24 cellular contexts compared by ENCODE assay signal in genomic region chr22:37708580-37709444, GRCh38. TPM values are rescaled to one million over a fixed set of nuclear protein-coding genes. Genes with fewer than 3 reads are reported as not detected.
A peak's percentile ranks its signal among the peaks of the same experiment; 100 is the strongest.
DNase-seq lines count a peak whose midpoint lies in the region; ATAC-seq, FAIRE-seq and TF ChIP-seq lines count a peak whose summit lies in the region.
"Had no signal": no experiment of that assay in that cellular context is flagged by ENCODE, and none has a peak within 500 bp of the region (broad histone marks: within the 10 kb centered on the region; RNA-seq: fewer than 3 reads in every experiment).

No MANE protein-coding gene starts in this region.

- dilution Hi-C loops in endothelial cell of umbilical vein (cut with MboI; ENCODE audit: extremely low pct_ligation_motif_present, low sequenced_read_pairs), result no loop called here

- H3K9me3 ChIP-seq in right atrium auricular region (no peaks in the 10 kb centered on the region), endothelial cell of umbilical vein (replicated peaks; ENCODE audit: control insufficient read depth, insufficient read depth, low read length) (no peaks in the 10 kb centered on the region), lower lobe of right lung (no peaks in the 10 kb centered on the region), mesenchymal stem cell (ENCODE audit: control insufficient read depth, low read length) (no peaks in the 10 kb centered on the region)
- H3K9me3 ChIP-seq: A549, BLaER1, testis had no signal

- no TSS peak for BruUV-seq in endothelial cell of umbilical vein (replicated peaks; lab: Mats Ljungman, UMichigan)

- no peak for FAIRE-seq in endothelial cell of umbilical vein (lab: Jason Lieb, UNC)
- FAIRE-seq: A549, colon, GM12891 had no signal

- no peak overlapping the region for H2BK120ac ChIP-seq in mesenchymal stem cell (ENCODE audit: low read depth, low read length)

- no peaks in the 10 kb centered on the region for H4K20me1 ChIP-seq in endothelial cell of umbilical vein (replicated peaks; ENCODE audit: control insufficient read depth, extremely low read depth, insufficient read depth, low read length)
- H4K20me1 ChIP-seq: BLaER1 had no signal

- H3K23ac ChIP-seq in mesenchymal stem cell (ENCODE audit: low read length in 2 of 2), result no peak overlapping the region

- no peak overlapping the region for H2AK5ac ChIP-seq in mesenchymal stem cell (ENCODE audit: low read length, severe bottlenecking)

- no peak overlapping the region for H3K4ac ChIP-seq in mesenchymal stem cell (ENCODE audit: low read depth in 1 of 2, low read length in 2 of 2)

- no peak overlapping the region for H3K14ac ChIP-seq in mesenchymal stem cell (ENCODE audit: low read length in 2 of 2)

- H3K9ac ChIP-seq in endothelial cell of umbilical vein (replicated peaks; ENCODE audit: extremely low read depth, insufficient read depth, low read length) (no peak overlapping the region), mesenchymal stem cell (ENCODE audit: low read length) (no peak overlapping the region)
- H3K9ac ChIP-seq: BLaER1 had no signal

- no peak overlapping the region for H4K8ac ChIP-seq in mesenchymal stem cell (ENCODE audit: low read length)

- POLR2A ChIA-PET in endothelial cell of umbilical vein (lab: Charles Lee), result no interaction called here

- H3K18ac ChIP-seq in mesenchymal stem cell (ENCODE audit: low read depth in 1 of 2, low read length in 2 of 2), result no peak overlapping the region

- H2AFZ ChIP-seq in endothelial cell of umbilical vein (ENCODE audit: low read depth, low read length) (peak overlapping the region; percentile 3), mesenchymal stem cell (ENCODE audit: low read depth, low read length) (no peak overlapping the region)

- no peak for TF ChIP-seq POLR2A in endothelial cell of umbilical vein (IDR thresholded peaks at IDR 0.05; ENCODE audit: low read depth, low read length)

- no peaks in the 10 kb centered on the region for H3K27me3 Mint-ChIP-seq in activated CD8-positive, alpha-beta memory T cell treated with anti-CD3 and anti-CD28 coated beads, Interleukin-2, amount 10 ng/mL, durations not matched to agents 7 days and 5 days
- H3K27me3 Mint-ChIP-seq in immature natural killer cell (ENCODE audit: low read depth in 3 of 3), result peaks cover 0 to 2% (median 2%) of the 10 kb centered on the region in 3 donors
- H3K27me3 Mint-ChIP-seq: activated naive CD8-positive, alpha-beta T cell; naive B cell; progenitor cell of endocrine pancreas had no signal

- no peaks in the 10 kb centered on the region for H3K4me1 Mint-ChIP-seq in activated CD8-positive, alpha-beta memory T cell treated with anti-CD3 and anti-CD28 coated beads, Interleukin-2, amount 10 ng/mL, durations not matched to agents 7 days and 5 days
- H3K4me1 Mint-ChIP-seq in immature natural killer cell, result peaks cover 0 to 1% of the 10 kb centered on the region in 2 donors

- no peaks in the 10 kb centered on the region for H3K36me3 ChIP-seq in right atrium auricular region
- no peaks in the 10 kb centered on the region for H3K36me3 ChIP-seq in endothelial cell of umbilical vein (ENCODE audit: control insufficient read depth in 2 of 2, extremely low read depth in 1 of 2, insufficient read depth in 2 of 2, low read length in 2 of 2)
- no peaks in the 10 kb centered on the region for H3K36me3 ChIP-seq in lower lobe of right lung
- peaks cover 0 to 18% of the 10 kb centered on the region in 2 experiments for H3K36me3 ChIP-seq in mesenchymal stem cell (ENCODE audit: control insufficient read depth in 1 of 2, insufficient read depth in 2 of 2, low read depth in 1 of 2, low read length in 2 of 2)

- no peaks in the 10 kb centered on the region for H3K4me1 ChIP-seq in right atrium auricular region
- peaks cover 5% of the 10 kb centered on the region for H3K4me1 ChIP-seq in endothelial cell of umbilical vein (ENCODE audit: control insufficient read depth, extremely low read depth, insufficient read depth, low read length)
- H3K4me1 ChIP-seq in lower lobe of right lung, result peaks cover 5% of the 10 kb centered on the region
- no peaks in the 10 kb centered on the region for H3K4me1 ChIP-seq in mesenchymal stem cell (ENCODE audit: control insufficient read depth, insufficient read depth, low read depth, low read length)
- H3K4me1 ChIP-seq: A549, testis had no signal

- H2BK15ac ChIP-seq in mesenchymal stem cell (ENCODE audit: low read depth, poor library complexity, severe bottlenecking), result no peak overlapping the region

- H3K79me1 ChIP-seq in mesenchymal stem cell (replicated peaks; ENCODE audit: low read length, poor library complexity, severe bottlenecking), result no peaks in the 10 kb centered on the region

- no peaks in the 10 kb centered on the region for H3K27me3 ChIP-seq in right atrium auricular region
- H3K27me3 ChIP-seq in endothelial cell of umbilical vein (ENCODE audit: control insufficient read depth in 2 of 2, insufficient read depth in 2 of 2, low read length in 2 of 2), result no peaks in the 10 kb centered on the region
- no peaks in the 10 kb centered on the region for H3K27me3 ChIP-seq in lower lobe of right lung (ENCODE audit: low read depth)
- H3K27me3 ChIP-seq in mesenchymal stem cell (ENCODE audit: control insufficient read depth in 1 of 2, insufficient read depth in 1 of 2, low read length in 2 of 2), result no peaks in the 10 kb centered on the region
- H3K27me3 ChIP-seq: BLaER1, testis had no signal

- ATAC-seq in lower lobe of right lung, result peak; percentile 49 to 50
- ATAC-seq in HG02973 (IDR thresholded peaks at IDR 0.05; ENCODE audit: unreplicated experiment), result no peak
- ATAC-seq in activated CD8-positive, alpha-beta memory T cell treated with anti-CD3 and anti-CD28 coated beads, Interleukin-2, amount 10 ng/mL, durations not matched to agents 7 days and 5 days, result no peak
- ATAC-seq: A549; activated CD8-positive, alpha-beta T cell treated with anti-CD3 and anti-CD28 coated beads, Interleukin-2, amount 10 ng/mL, durations not matched to agents 7 days and 5 days had no signal

- no peaks in the 10 kb centered on the region for H3K36me3 Mint-ChIP-seq in activated CD8-positive, alpha-beta memory T cell treated with anti-CD3 and anti-CD28 coated beads, Interleukin-2, amount 10 ng/mL, durations not matched to agents 7 days and 5 days
- peaks cover 0 to 4% (median 0%) of the 10 kb centered on the region in 3 donors for H3K36me3 Mint-ChIP-seq in immature natural killer cell

- H2BK5ac ChIP-seq in mesenchymal stem cell (ENCODE audit: low read depth, low read length, poor library complexity, severe bottlenecking), result no peak overlapping the region

- H3K4me3 ChIP-seq in right atrium auricular region, result no peak overlapping the region
- H3K4me3 ChIP-seq in endothelial cell of umbilical vein (replicated peaks in 1 of 3; ENCODE audit: insufficient read depth in 1 of 3, low read depth in 1 of 3, low read length in 3 of 3), result no peak overlapping the region
- no peak overlapping the region for H3K4me3 ChIP-seq in lower lobe of right lung
- H3K4me3 ChIP-seq in mesenchymal stem cell (ENCODE audit: insufficient read depth in 1 of 2, low read depth in 1 of 2, low read length in 2 of 2), result no peak overlapping the region
- H3K4me3 ChIP-seq: A549, BLaER1, testis had no signal

- DNase-seq in cardiac septum (ENCODE audit: low spot score) (peak; percentile 79), right atrium auricular region (ENCODE audit: low spot score) (no peak), endothelial cell of umbilical vein (ENCODE audit: low read depth, low spot score) (no peak), lower lobe of right lung (peak; percentile 58), mesenchymal stem cell (no peak), immature natural killer cell (no peak)
- DNase-seq in activated CD8-positive, alpha-beta memory T cell treated with anti-CD3 and anti-CD28 coated beads, Interleukin-2, amount 10 ng/mL, durations not matched to agents 7 days and 5 days, result no peak
- DNase-seq: activated CD8-positive, alpha-beta T cell treated with anti-CD3 and anti-CD28 coated beads, Interleukin-2, amount 10 ng/mL, durations not matched to agents 7 days and 5 days; DMS 273 treated with DMSO at 0.1 percent for 48 hours; foreskin fibroblast; HFFc6; Kasumi-1; naive B cell; NCI-H446; SHP77 treated with DMSO at 0.1 percent for 48 hours; testis had no signal

- no peaks in the 10 kb centered on the region for H3K79me2 ChIP-seq in endothelial cell of umbilical vein (ENCODE audit: control insufficient read depth, insufficient read depth, low read length)

- H4K91ac ChIP-seq in mesenchymal stem cell (ENCODE audit: low read length), result no peak overlapping the region

- H3K9me3 Mint-ChIP-seq in activated CD8-positive, alpha-beta memory T cell treated with anti-CD3 and anti-CD28 coated beads, Interleukin-2, amount 10 ng/mL, durations not matched to agents 7 days and 5 days (ENCODE audit: low read depth), result no peaks in the 10 kb centered on the region
- H3K9me3 Mint-ChIP-seq in immature natural killer cell, result no peaks in the 10 kb centered on the region
- H3K9me3 Mint-ChIP-seq: HFFc6; naive B cell; T-helper 1 cell treated with Interleukin-12 subunit alpha and Interleukin-12 subunit beta and Interleukin-4 antibody, amounts not matched to agents 30 μg/mL and 1 μg/mL, for 36 hours had no signal

- no peaks in the 10 kb centered on the region for H3K9me1 ChIP-seq in endothelial cell of umbilical vein (replicated peaks; ENCODE audit: control insufficient read depth, extremely low read depth, insufficient read depth, low read length)

- H2BK12ac ChIP-seq in mesenchymal stem cell (ENCODE audit: low read length in 2 of 2), result no peak overlapping the region

- H3K27ac ChIP-seq in right atrium auricular region (no peak overlapping the region), endothelial cell of umbilical vein (ENCODE audit: insufficient read depth, low read depth, low read length) (no peak overlapping the region), lower lobe of right lung (no peak overlapping the region), mesenchymal stem cell (ENCODE audit: low read length, poor library complexity, severe bottlenecking) (no peak overlapping the region)
- H3K27ac ChIP-seq: A549, BLaER1, testis had no signal

- H3K4me2 ChIP-seq in endothelial cell of umbilical vein (ENCODE audit: insufficient read depth, low read length) (no peak overlapping the region), mesenchymal stem cell (ENCODE audit: low read length, poor library complexity, severe bottlenecking) (no peak overlapping the region)
- H3K4me2 ChIP-seq: A549, BLaER1 had no signal

- intact Hi-C loops in cardiac septum (cut with DNase I), result no loop called here
- intact Hi-C loops in endothelial cell of umbilical vein (cut with micrococcal nuclease), result no loop called here
- intact Hi-C loops in lower lobe of right lung (cut with DNase I), result no loop called here

- no peak overlapping the region for H3K4me3 Mint-ChIP-seq in activated CD8-positive, alpha-beta memory T cell treated with anti-CD3 and anti-CD28 coated beads, Interleukin-2, amount 10 ng/mL, durations not matched to agents 7 days and 5 days
- no peak overlapping the region for H3K4me3 Mint-ChIP-seq in immature natural killer cell
- H3K4me3 Mint-ChIP-seq: activated CD8-positive, alpha-beta T cell treated with anti-CD3 and anti-CD28 coated beads, Interleukin-2, amount 10 ng/mL, durations not matched to agents 7 days and 5 days; activated naive CD8-positive, alpha-beta T cell; HFFc6; naive B cell; T-helper 1 cell treated with Interleukin-12 subunit alpha and Interleukin-12 subunit beta and Interleukin-4 antibody, amounts not matched to agents 30 μg/mL and 1 μg/mL, for 36 hours had no signal

- H3K27ac Mint-ChIP-seq in activated CD8-positive, alpha-beta memory T cell treated with anti-CD3 and anti-CD28 coated beads, Interleukin-2, amount 10 ng/mL, durations not matched to agents 7 days and 5 days, result no peak overlapping the region
- H3K27ac Mint-ChIP-seq in immature natural killer cell, result no peak overlapping the region
- H3K27ac Mint-ChIP-seq: activated CD8-positive, alpha-beta T cell treated with anti-CD3 and anti-CD28 coated beads, Interleukin-2, amount 10 ng/mL, durations not matched to agents 7 days and 5 days; activated naive CD8-positive, alpha-beta T cell; HFFc6; T-helper 1 cell treated with Interleukin-12 subunit alpha and Interleukin-12 subunit beta and Interleukin-4 antibody, amounts not matched to agents 30 μg/mL and 1 μg/mL, for 36 hours had no signal

- 91% methylated on average over 25 of the region's 25 CpGs for WGBS in mesenchymal stem cell

- TF ChIP-seq CTCF in right atrium auricular region (IDR thresholded peaks at IDR 0.05), result no peak
- no peak for TF ChIP-seq CTCF in endothelial cell of umbilical vein (IDR thresholded peaks at IDR 0.05; ENCODE audit: extremely low read depth in 1 of 2, insufficient read depth in 1 of 2, low read depth in 1 of 2, low read length in 2 of 2)
- TF ChIP-seq CTCF in lower lobe of right lung (IDR thresholded peaks at IDR 0.05), result no peak

- CTCF ChIA-PET in endothelial cell of umbilical vein (lab: Charles Lee), result no interaction called here
- CTCF ChIA-PET in activated CD8-positive, alpha-beta memory T cell treated with anti-CD3 and anti-CD28 coated beads, Interleukin-2, amount 10 ng/mL, durations not matched to agents 7 days and 5 days (lab: Charles Lee), result interaction anchor here (0.6 kb wide), 1 partner anchor 39 kb away, joined by 3 read pairs; no protein-coding TSS in a partner anchor

RNA-seq across cellular contexts. Expression of gene TRIOBP, which starts 12.0 kb away (rescaled TPM):
- 115 TPM for total RNA-seq in cardiac septum
- 100 to 1,000 TPM; 108 to 118 TPM for total RNA-seq in right atrium auricular region
- total RNA-seq in endothelial cell of umbilical vein, result 104 TPM in 2 replicates
- polyA plus RNA-seq in endothelial cell of umbilical vein, result 53.8 and 60.6 TPM in 2 replicates
- polyA plus RNA-seq in endothelial cell of umbilical vein (2011; cell fraction: cytosol; rRNA removed), result 63.6 and 79.0 TPM in 2 replicates
- 47.6 and 54.0 TPM in 2 replicates for polyA plus RNA-seq in endothelial cell of umbilical vein (2011; cell fraction: nucleus; rRNA removed)
- 54.5 and 57.2 TPM in 2 replicates for polyA plus RNA-seq in endothelial cell of umbilical vein (2012)
- polyA minus RNA-seq in endothelial cell of umbilical vein, result 107 and 137 TPM in 2 replicates
- 14.3 TPM for polyA minus RNA-seq in endothelial cell of umbilical vein (2011; cell fraction: cytosol; rRNA and poly(A)+ RNA removed)
- 37.7 and 39.5 TPM in 2 replicates for polyA minus RNA-seq in endothelial cell of umbilical vein (2011; cell fraction: nucleus; rRNA and poly(A)+ RNA removed)
- total RNA-seq in lower lobe of right lung, result 78.8 TPM
- 67.0 TPM for polyA plus RNA-seq in mesenchymal stem cell (2013, experiment 1 of 2)
- 64.8 TPM for polyA plus RNA-seq in mesenchymal stem cell (2013, experiment 2 of 2)
- 10 to 100 TPM; 42.0 to 55.2 TPM for total RNA-seq in activated CD8-positive, alpha-beta memory T cell treated with anti-CD3 and anti-CD28 coated beads, Interleukin-2, amount 10 ng/mL, durations not matched to agents 7 days and 5 days
- 10 to 100 TPM; 15.0 to 22.4 (median 20.8) TPM for polyA plus RNA-seq in immature natural killer cell

RNA-seq across cellular contexts. Expression of gene NOL12, which starts 22.7 kb away (rescaled TPM):
- 15.2 TPM for total RNA-seq in cardiac septum
- total RNA-seq in right atrium auricular region, result 10 to 100 TPM; 17.8 to 24.7 TPM
- 29.1 and 31.5 TPM in 2 replicates for total RNA-seq in endothelial cell of umbilical vein
- polyA plus RNA-seq in endothelial cell of umbilical vein, result 22.0 and 23.2 TPM in 2 replicates
- 28.0 and 29.6 TPM in 2 replicates for polyA plus RNA-seq in endothelial cell of umbilical vein (2011; cell fraction: cytosol; rRNA removed)
- polyA plus RNA-seq in endothelial cell of umbilical vein (2011; cell fraction: nucleus; rRNA removed), result 38.0 and 54.7 TPM in 2 replicates
- polyA plus RNA-seq in endothelial cell of umbilical vein (2012), result 14.6 and 17.9 TPM in 2 replicates
- polyA minus RNA-seq in endothelial cell of umbilical vein, result 11.6 and 13.0 TPM in 2 replicates
- 10.0 TPM for polyA minus RNA-seq in endothelial cell of umbilical vein (2011; cell fraction: cytosol; rRNA and poly(A)+ RNA removed)
- 8.0 and 12.8 TPM in 2 replicates for polyA minus RNA-seq in endothelial cell of umbilical vein (2011; cell fraction: nucleus; rRNA and poly(A)+ RNA removed)
- 23.0 TPM for total RNA-seq in lower lobe of right lung
- 14.9 TPM for polyA plus RNA-seq in mesenchymal stem cell (2013, experiment 1 of 2)
- 13.9 TPM for polyA plus RNA-seq in mesenchymal stem cell (2013, experiment 2 of 2)
- total RNA-seq in activated CD8-positive, alpha-beta memory T cell treated with anti-CD3 and anti-CD28 coated beads, Interleukin-2, amount 10 ng/mL, durations not matched to agents 7 days and 5 days, result 10 to 100 TPM; 49.9 to 53.3 TPM
- 10 to 100 TPM; 34.6 to 59.3 (median 42.3) TPM for polyA plus RNA-seq in immature natural killer cell

RNA-seq across cellular contexts. Expression of gene LGALS1, which starts 33.4 kb away (rescaled TPM):
- total RNA-seq in cardiac septum (1,015 TPM), right atrium auricular region (1,000 to 10,000 TPM in 1 of 2 donors, 100 to 1,000 TPM in 1; 584 to 1,958 TPM), endothelial cell of umbilical vein (2,698 and 3,340 TPM in 2 replicates), lower lobe of right lung (425 TPM)
- polyA plus RNA-seq in endothelial cell of umbilical vein (13,642 and 14,745 TPM in 2 replicates), immature natural killer cell (100 to 1,000 TPM; 416 to 572 (median 473) TPM)
- 7,658 and 7,748 TPM in 2 replicates for polyA plus RNA-seq in endothelial cell of umbilical vein (2011; cell fraction: cytosol; rRNA removed)
- polyA plus RNA-seq in endothelial cell of umbilical vein (2011; cell fraction: nucleus; rRNA removed), result 1,908 and 1,936 TPM in 2 replicates
- 4,419 and 5,787 TPM in 2 replicates for polyA plus RNA-seq in endothelial cell of umbilical vein (2012)
- 3,664 and 4,504 TPM in 2 replicates for polyA minus RNA-seq in endothelial cell of umbilical vein
- 162 TPM for polyA minus RNA-seq in endothelial cell of umbilical vein (2011; cell fraction: cytosol; rRNA and poly(A)+ RNA removed)
- polyA minus RNA-seq in endothelial cell of umbilical vein (2011; cell fraction: nucleus; rRNA and poly(A)+ RNA removed), result 352 and 404 TPM in 2 replicates
- polyA plus RNA-seq in mesenchymal stem cell (2013, experiment 1 of 2), result 4,707 TPM
- polyA plus RNA-seq in mesenchymal stem cell (2013, experiment 2 of 2), result 4,802 TPM
- 1,000 to 10,000 TPM; 1,392 to 1,515 TPM for total RNA-seq in activated CD8-positive, alpha-beta memory T cell treated with anti-CD3 and anti-CD28 coated beads, Interleukin-2, amount 10 ng/mL, durations not matched to agents 7 days and 5 days

RNA-seq across cellular contexts. Expression of gene PDXP, which starts 50.3 kb away (rescaled TPM):
- 24.1 TPM for total RNA-seq in cardiac septum
- 10 to 100 TPM; 15.7 to 32.0 TPM for total RNA-seq in right atrium auricular region
- total RNA-seq in endothelial cell of umbilical vein, result 14.8 and 18.0 TPM in 2 replicates
- 20.0 and 22.6 TPM in 2 replicates for polyA plus RNA-seq in endothelial cell of umbilical vein
- 17.7 and 18.2 TPM in 2 replicates for polyA plus RNA-seq in endothelial cell of umbilical vein (2011; cell fraction: cytosol; rRNA removed)
- 6.1 and 6.5 TPM in 2 replicates for polyA plus RNA-seq in endothelial cell of umbilical vein (2011; cell fraction: nucleus; rRNA removed)
- polyA plus RNA-seq in endothelial cell of umbilical vein (2012), result 10.5 and 13.7 TPM in 2 replicates
- polyA minus RNA-seq in endothelial cell of umbilical vein, result 9.2 and 10.3 TPM in 2 replicates
- polyA minus RNA-seq in endothelial cell of umbilical vein (2011; cell fraction: cytosol; rRNA and poly(A)+ RNA removed), result 29.8 TPM
- 2.7 and 4.6 TPM in 2 replicates for polyA minus RNA-seq in endothelial cell of umbilical vein (2011; cell fraction: nucleus; rRNA and poly(A)+ RNA removed)
- total RNA-seq in lower lobe of right lung, result 3.9 TPM
- polyA plus RNA-seq in mesenchymal stem cell (2013, experiment 1 of 2), result 7.5 TPM
- 6.7 TPM for polyA plus RNA-seq in mesenchymal stem cell (2013, experiment 2 of 2)
- total RNA-seq in activated CD8-positive, alpha-beta memory T cell treated with anti-CD3 and anti-CD28 coated beads, Interleukin-2, amount 10 ng/mL, durations not matched to agents 7 days and 5 days, result 10 to 100 TPM; 25.9 to 32.6 TPM
- polyA plus RNA-seq in immature natural killer cell, result 10 to 100 TPM in 1 of 3 donors, 1 to 10 TPM in 2; 2.2 to 13.2 (median 7.7) TPM

Comparison
In these comparisons a context has a peak if more than half of its experiments do, and no peak if none do; other contexts are left out.
1. DNase-seq: peak in cardiac septum (single experiment) and lower lobe of right lung (single experiment); none in right atrium auricular region (single experiment), endothelial cell of umbilical vein (single experiment), mesenchymal stem cell (single experiment), activated CD8-positive, alpha-beta memory T cell treated with anti-CD3 and anti-CD28 coated beads, Interleukin-2, amount 10 ng/mL, durations not matched to agents 7 days and 5 days (single experiment) and immature natural killer cell (0 of 3).
2. ATAC-seq: peak in lower lobe of right lung (2 of 2); none in HG02973 (single experiment) and activated CD8-positive, alpha-beta memory T cell treated with anti-CD3 and anti-CD28 coated beads, Interleukin-2, amount 10 ng/mL, durations not matched to agents 7 days and 5 days (single experiment).